In the genomic region with DNA sequence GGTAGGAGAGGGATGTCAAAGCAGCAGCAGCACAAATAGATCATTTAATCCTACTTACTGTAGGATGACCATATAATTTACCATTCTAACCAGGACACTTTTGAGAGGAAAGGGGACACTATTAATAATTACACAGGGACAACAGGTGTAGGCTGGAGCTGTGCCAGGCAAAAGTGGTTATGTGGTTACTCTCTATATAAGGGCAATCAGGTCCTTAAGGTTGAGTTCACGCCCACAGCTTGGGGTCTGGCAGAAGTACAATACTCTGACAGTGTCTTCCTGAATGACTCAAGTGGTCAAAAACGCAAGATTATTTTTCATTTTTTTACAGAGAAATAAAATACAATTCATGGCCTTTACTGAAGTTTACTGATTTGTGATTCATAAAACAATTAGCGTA, we compare ENCODE assay signal across 8 cellular contexts. TPM values are rescaled to one million over a fixed set of nuclear protein-coding genes. Genes with fewer than 3 reads are reported as not detected.
DNase-seq lines count a peak whose midpoint lies in the region; ATAC-seq, FAIRE-seq and TF ChIP-seq lines count a peak whose summit lies in the region.

No MANE protein-coding gene starts in this region.

- no peaks in the 10 kb centered on the region for H3K36me3 Mint-ChIP-seq in astrocyte (ENCODE audit: low read depth, unreplicated experiment)

- peak; percentile 22 for DNase-seq in GM19238 (ENCODE audit: insufficient read length, low spot score)
- DNase-seq in NCI-H2227 (lab: John Stamatoyannopoulos, UW; ENCODE audit: unreplicated experiment): peak; percentile 24
- DNase-seq in astrocyte (ENCODE audit: low read depth): peak; percentile 73
- peak; percentile 74 for DNase-seq in renal cortical epithelial cell (ENCODE audit: low read depth)
- DNase-seq in MV-4-11 (lab: John Stamatoyannopoulos, UW): no peak

- H3K27ac ChIP-seq in BLaER1 treated with 17β-estradiol and CSF1 and Interleukin-3, amounts not matched to agents 10 nM and 100 nM: no peak overlapping the region
- no peak overlapping the region for H3K27ac ChIP-seq in astrocyte (ENCODE audit: low read depth, low read length)

- no peak overlapping the region for H3K9ac ChIP-seq in BLaER1 treated with 17β-estradiol and CSF1 and Interleukin-3, amounts not matched to agents 10 nM and 100 nM
- no peak overlapping the region for H3K9ac ChIP-seq in astrocyte (ENCODE audit: low read length)

- H3K27ac Mint-ChIP-seq in astrocyte (ENCODE audit: unreplicated experiment): no peak overlapping the region

- peaks cover 25 to 34% (median 30%) of the 10 kb centered on the region in 10 experiments for H3K4me1 ChIP-seq in BLaER1 treated with 17β-estradiol and CSF1 and Interleukin-3, amounts not matched to agents 10 nM and 100 nM
- H3K4me1 ChIP-seq in astrocyte (ENCODE audit: insufficient read depth, low read length): peaks cover 12% of the 10 kb centered on the region

- no peak overlapping the region for H3K4me3 Mint-ChIP-seq in astrocyte (ENCODE audit: unreplicated experiment)

- H3K4me1 Mint-ChIP-seq in astrocyte (ENCODE audit: low read depth, unreplicated experiment): peaks cover 15% of the 10 kb centered on the region

- no peak overlapping the region for H3K4me3 ChIP-seq in BLaER1 treated with 17β-estradiol and CSF1 and Interleukin-3, amounts not matched to agents 10 nM and 100 nM
- H3K4me3 ChIP-seq in astrocyte (ENCODE audit: insufficient read depth, low read depth, low read length): no peak overlapping the region

- H2AFZ ChIP-seq in astrocyte (ENCODE audit: low read depth, low read length): no peak overlapping the region

- H3K36me3 ChIP-seq in BLaER1 treated with 17β-estradiol and CSF1 and Interleukin-3, amounts not matched to agents 10 nM and 100 nM: peaks cover 0 to 7% (median 0%) of the 10 kb centered on the region in 11 experiments; a peak in 3 of 22 replicates
- no peaks in the 10 kb centered on the region for H3K36me3 ChIP-seq in astrocyte (ENCODE audit: insufficient read depth, low read length)

- ATAC-seq in GM18517 (IDR thresholded peaks at IDR 0.05; ENCODE audit: unreplicated experiment) (no peak), GM21619 (IDR thresholded peaks at IDR 0.05; ENCODE audit: unreplicated experiment) (no peak)

- peak overlapping the region in 10 of 11 experiments; percentile 7 to 40 (median 27); a peak in 16 of 22 replicates for H3K4me2 ChIP-seq in BLaER1 treated with 17β-estradiol and CSF1 and Interleukin-3, amounts not matched to agents 10 nM and 100 nM
- peak overlapping the region; percentile 14 for H3K4me2 ChIP-seq in astrocyte (ENCODE audit: low read length)

- no peaks in the 10 kb centered on the region for H3K27me3 ChIP-seq in BLaER1 treated with 17β-estradiol and CSF1 and Interleukin-3, amounts not matched to agents 10 nM and 100 nM
- H3K27me3 ChIP-seq in astrocyte (ENCODE audit: insufficient read depth, low read length): no peaks in the 10 kb centered on the region

- FAIRE-seq in astrocyte (lab: Jason Lieb, UNC): no peak

- H3K79me2 ChIP-seq in astrocyte (ENCODE audit: insufficient read depth, low read length): peaks cover 36% of the 10 kb centered on the region

- TF ChIP-seq CTCF in astrocyte (IDR thresholded peaks at IDR 0.05; ENCODE audit: insufficient read depth, low read depth, low read length): no peak

- H4K20me1 ChIP-seq in BLaER1 treated with 17β-estradiol and CSF1 and Interleukin-3, amounts not matched to agents 10 nM and 100 nM: peaks cover 0 to 4% (median 0%) of the 10 kb centered on the region in 11 experiments; a peak in 1 of 22 replicates
- H4K20me1 ChIP-seq in astrocyte (ENCODE audit: insufficient read depth, low read length): peaks cover 40% of the 10 kb centered on the region

- no peaks in the 10 kb centered on the region for H3K9me3 Mint-ChIP-seq in astrocyte (ENCODE audit: unreplicated experiment)

- no peaks in the 10 kb centered on the region for H3K9me3 ChIP-seq in BLaER1 treated with 17β-estradiol and CSF1 and Interleukin-3, amounts not matched to agents 10 nM and 100 nM (replicated peaks in 1 of 11)
- H3K9me3 ChIP-seq in astrocyte (ENCODE audit: insufficient read depth, low read depth, low read length): no peaks in the 10 kb centered on the region

- no peaks in the 10 kb centered on the region for H3K27me3 Mint-ChIP-seq in astrocyte (ENCODE audit: low read depth, unreplicated experiment)

RNA-seq across cellular contexts. Expression of a gene that starts 2.8 kb away (rescaled TPM):
- total RNA-seq in astrocyte (46.2 and 50.6 TPM in 2 replicates), renal cortical epithelial cell (17.7 and 76.6 TPM in 2 replicates)

RNA-seq across cellular contexts. Expression of a gene that starts 3.2 kb away (rescaled TPM):
- 8.9 and 9.3 TPM in 2 replicates for total RNA-seq in astrocyte
- total RNA-seq in renal cortical epithelial cell: 5.7 and 10.0 TPM in 2 replicates
